In genomic region chr1:160437432-160438319, GRCh38 we compare ENCODE assay signal across 9 cellular contexts. TPM values are rescaled to one million over a fixed set of nuclear protein-coding genes. Genes with fewer than 3 reads are reported as not detected.
DNase-seq lines count a peak whose midpoint lies in the region; ATAC-seq and TF ChIP-seq lines count a peak whose summit lies in the region.
"Had no signal": no experiment of that assay in that cellular context is flagged by ENCODE, and none has a peak within 500 bp of the region (broad histone marks: within the 10 kb centered on the region; RNA-seq: fewer than 3 reads in every experiment).

No MANE protein-coding gene starts in this region.

- H3K9me2 ChIP-seq in PC-3 (replicated peaks; ENCODE audit: low read length): no peaks in the 10 kb centered on the region

- peaks cover 40 to 58% (median 54%) of the 10 kb centered on the region in 3 donors for H3K4me1 Mint-ChIP-seq in naive B cell
- H3K4me1 Mint-ChIP-seq: brain had no signal

- H3K4me1 ChIP-seq in PC-3 (ENCODE audit: insufficient read depth, low read length) (no peaks in the 10 kb centered on the region), body of pancreas (no peaks in the 10 kb centered on the region)

- H3K36me3 ChIP-seq in PC-3 (ENCODE audit: low read depth, low read length): no peaks in the 10 kb centered on the region
- H3K36me3 ChIP-seq in body of pancreas (replicated peaks in 1 of 2; ENCODE audit: insufficient read depth in 1 of 2, low read depth in 2 of 2): no peaks in the 10 kb centered on the region

- DNase-seq in PC-3 (no peak), naive B cell (peak; percentile 43), NCI-H2029 treated with DMSO at 0.1 percent for 48 hours (lab: John Stamatoyannopoulos, UW) (no peak), GM13977 (ENCODE audit: low spot score) (no peak), NCI-H774 (lab: John Stamatoyannopoulos, UW) (no peak), body of pancreas (no peak)

- BruUV-seq in PC-3 (replicated peaks; lab: Mats Ljungman, UMichigan): no TSS peak

- TF ChIP-seq POLR2A in body of pancreas (IDR thresholded peaks at IDR 0.05): no peak

- no peaks in the 10 kb centered on the region for H3K79me2 ChIP-seq in PC-3 (ENCODE audit: low read length)

- TF ChIP-seq CTCF in PC-3 (conservative IDR thresholded peaks at IDR 0.05; ENCODE audit: low read depth, low read length) (no peak), GM13977 (IDR thresholded peaks at IDR 0.05; ENCODE audit: extremely low read depth, insufficient read depth, missing control alignments) (no peak), body of pancreas (IDR thresholded peaks at IDR 0.05) (no peak)

- no peak overlapping the region; the same call in 1 of the 2 replicates for H2AFZ ChIP-seq in PC-3 (ENCODE audit: low read length)

- ATAC-seq in GM18868 (IDR thresholded peaks at IDR 0.05; ENCODE audit: unreplicated experiment) (peak; percentile 86), HG02610 (IDR thresholded peaks at IDR 0.05; ENCODE audit: unreplicated experiment) (peak; percentile 86), PC-3 (no peak), naive B cell (ENCODE audit: low read depth in 2 of 2) (peak; percentile 91 to 93), body of pancreas (no peak)

- peaks cover 4 to 17% of the 10 kb centered on the region in 2 donors for H3K36me3 Mint-ChIP-seq in naive B cell
- H3K36me3 Mint-ChIP-seq: brain had no signal

- H4K20me1 ChIP-seq in PC-3 (ENCODE audit: low read length): no peaks in the 10 kb centered on the region

- H3K4me3 ChIP-seq in PC-3 (ENCODE audit: low read length) (peak overlapping the region; percentile 17; the same call in 1 of the 2 replicates), body of pancreas (no peak overlapping the region)

- H3K4me3 Mint-ChIP-seq in naive B cell: peak overlapping the region; percentile 27 to 87 (median 82)
- H3K4me3 Mint-ChIP-seq: brain had no signal

- peak overlapping the region; percentile 52 for H3K4me2 ChIP-seq in PC-3 (ENCODE audit: low read length)

- peaks cover 0 to 21% (median 6%) of the 10 kb centered on the region in 7 donors for H3K9me3 Mint-ChIP-seq in naive B cell
- H3K9me3 Mint-ChIP-seq: brain had no signal

- no peaks in the 10 kb centered on the region for H3K27me3 Mint-ChIP-seq in naive B cell
- H3K27me3 Mint-ChIP-seq: brain had no signal

- POLR2A ChIA-PET in PC-3 (lab: Charles Lee; ENCODE audit: unreplicated experiment): no interaction called here

- no peaks in the 10 kb centered on the region for H3K9me3 ChIP-seq in PC-3 (ENCODE audit: low read length)
- H3K9me3 ChIP-seq in body of pancreas: no peaks in the 10 kb centered on the region

- WGBS in body of pancreas, 2 donors: 64 to 68% methylated on average over 4 of the region's 4 CpGs

- in situ Hi-C loops in GM13977 (cut with MboI; ENCODE audit: low pct_unique_long_range_greater_than_20kb, low sequenced_read_pairs, unreplicated experiment): loop anchor here (25.0 kb wide), 1 partner anchor 100 kb away; no protein-coding TSS in a partner anchor

- H3K27ac ChIP-seq in PC-3 (ENCODE audit: low read length) (no peak overlapping the region), body of pancreas (no peak overlapping the region)

- no peaks in the 10 kb centered on the region for H3F3A ChIP-seq in PC-3 (ENCODE audit: low read length, unreplicated experiment)

- H3K27ac Mint-ChIP-seq in naive B cell: peak overlapping the region; percentile 90 to 98 (median 96)
- H3K27ac Mint-ChIP-seq: brain had no signal

- H3K27me3 ChIP-seq in PC-3 (ENCODE audit: low read length) (peaks cover 67% of the 10 kb centered on the region), body of pancreas (no peaks in the 10 kb centered on the region)

- CTCF ChIA-PET in PC-3 (lab: Charles Lee): no interaction called here

- intact Hi-C loops in PC-3 (cut with micrococcal nuclease): no loop called here
- intact Hi-C loops in body of pancreas (cut with DNase I): no loop called here

- H3K9ac ChIP-seq in PC-3 (ENCODE audit: low read length): no peak overlapping the region

RNA-seq across cellular contexts. Expression of gene VANGL2, which starts 37.3 kb away (rescaled TPM):
- total RNA-seq in PC-3 (2014; rRNA removed) (0.06 and 0.44 TPM in 2 replicates), body of pancreas (1 to 10 TPM; 3.6 to 7.8 TPM)
- polyA plus RNA-seq in naive B cell (ENCODE audit: low read depth in 6 of 6): under 1 TPM in 5 of 6 donors, not detected in 1; 0.05 to 0.19 (median 0.08) TPM

Comparison
In these comparisons a context has a peak if more than half of its experiments do, and no peak if none do; other contexts are left out.
1. ATAC-seq: peak in GM18868 (single experiment), HG02610 (single experiment) and naive B cell (2 of 2); none in PC-3 (single experiment) and body of pancreas (single experiment).